In genomic region chr2:176789751-176790150, GRCh38 we compare ENCODE assay signal across 21 cellular contexts.
DNase-seq lines count a peak whose midpoint lies in the region; ATAC-seq and TF ChIP-seq lines count a peak whose summit lies in the region.
"Had no signal": no experiment of that assay in that cellular context is flagged by ENCODE, and none has a peak within 500 bp of the region (broad histone marks: within the 10 kb centered on the region; RNA-seq: fewer than 3 reads in every experiment).

No MANE protein-coding gene starts in this region.

- H3K9me3 Mint-ChIP-seq in activated naive CD4-positive, alpha-beta T cell treated with anti-CD3 and anti-CD28 coated beads, Interleukin-2, amount 10 ng/mL, durations not matched to agents 7 days and 5 days: no peaks in the 10 kb centered on the region
- H3K9me3 Mint-ChIP-seq: GM23338, IgD-negative memory B cell had no signal

- CTCF ChIA-PET in SK-N-SH (lab: Yijun Ruan, JAX): interaction anchor here (1.1 to 1.5 kb wide), 5 partner anchors 22 to 663 kb away, joined by 3 to 7 read pairs (median 4); no protein-coding TSS in a partner anchor
- CTCF ChIA-PET in activated naive CD4-positive, alpha-beta T cell treated with anti-CD3 and anti-CD28 coated beads, Interleukin-2, amount 10 ng/mL, durations not matched to agents 7 days and 5 days (lab: Charles Lee): no interaction called here

- no peak for TF ChIP-seq RAD21 in SK-N-SH (IDR thresholded peaks at IDR 0.05; ENCODE audit: low read length)

- peak; percentile 68 for ATAC-seq in SK-N-SH treated with all-trans-retinoic acid at 6 μM for 48 hours
- no peak for ATAC-seq in HG02678 (IDR thresholded peaks at IDR 0.05; ENCODE audit: unreplicated experiment)
- no peak for ATAC-seq in HG03095 (IDR thresholded peaks at IDR 0.05; ENCODE audit: unreplicated experiment)
- ATAC-seq: A549, GM23338, HepG2 had no signal

- POLR2A ChIA-PET in SK-N-SH (lab: Yijun Ruan, JAX): no interaction called here

- H3K4me3 Mint-ChIP-seq in activated naive CD4-positive, alpha-beta T cell treated with anti-CD3 and anti-CD28 coated beads, Interleukin-2, amount 10 ng/mL, durations not matched to agents 7 days and 5 days: no peak overlapping the region
- H3K4me3 Mint-ChIP-seq: CD4-positive, CD25-positive, alpha-beta regulatory T cell; CD8-positive, alpha-beta memory T cell; GM23338; IgD-negative memory B cell had no signal

- no peak for TF ChIP-seq CTCF in SK-N-SH (IDR thresholded peaks at IDR 0.05)
- TF ChIP-seq CTCF in fibroblast of villous mesenchyme (IDR thresholded peaks at IDR 0.05; ENCODE audit: insufficient read depth, low read depth, low read length): no peak

- H3K9me3 ChIP-seq in SK-N-SH: no peaks in the 10 kb centered on the region
- no peaks in the 10 kb centered on the region for H3K9me3 ChIP-seq in SK-N-MC (ENCODE audit: low read depth, low read length)
- H3K9me3 ChIP-seq: A549, BE2C had no signal

- H3K27me3 ChIP-seq in SK-N-SH (ENCODE audit: insufficient read depth): no peaks in the 10 kb centered on the region
- H3K27me3 ChIP-seq: BE2C had no signal

- H3K27ac ChIP-seq in SK-N-SH (ENCODE audit: low read depth in 2 of 2, low read length in 1 of 2): no peak overlapping the region
- peak overlapping the region; percentile 80 for H3K27ac ChIP-seq in SK-N-MC
- H3K27ac ChIP-seq: 22Rv1, A549 had no signal

- no peaks in the 10 kb centered on the region for H3K36me3 ChIP-seq in SK-N-SH (replicated peaks in 1 of 2; ENCODE audit: control insufficient read depth in 1 of 2, insufficient read depth in 2 of 2, low read length in 1 of 2)
- H3K36me3 ChIP-seq in SK-N-MC (ENCODE audit: insufficient read depth, low read length): no peaks in the 10 kb centered on the region
- H3K36me3 ChIP-seq: BE2C had no signal

- no peak overlapping the region for H3K4me2 ChIP-seq in SK-N-SH
- H3K4me2 ChIP-seq: A549, GM23338 had no signal

- H3K79me2 ChIP-seq in SK-N-SH (ENCODE audit: insufficient read depth): no peaks in the 10 kb centered on the region

- no peak overlapping the region for H2AFZ ChIP-seq in SK-N-SH (ENCODE audit: low read depth)
- H2AFZ ChIP-seq: GM23338 had no signal

- no peaks in the 10 kb centered on the region for H3K36me3 Mint-ChIP-seq in activated naive CD4-positive, alpha-beta T cell treated with anti-CD3 and anti-CD28 coated beads, Interleukin-2, amount 10 ng/mL, durations not matched to agents 7 days and 5 days
- H3K36me3 Mint-ChIP-seq: CD4-positive, CD25-positive, alpha-beta regulatory T cell; IgD-negative memory B cell had no signal

- DNase-seq in SK-N-SH (no peak), SK-N-MC (ENCODE audit: low read depth, low spot score) (no peak), fibroblast of villous mesenchyme (ENCODE audit: low read depth) (peak; percentile 23)
- no peak for DNase-seq in activated naive CD4-positive, alpha-beta T cell treated with anti-CD3 and anti-CD28 coated beads, Interleukin-2, amount 10 ng/mL, durations not matched to agents 7 days and 5 days
- DNase-seq: BE2C; C1 segment of cervical spinal cord; CD4-positive, CD25-positive, alpha-beta regulatory T cell; CD8-positive, alpha-beta memory T cell; COR-L47; DMS 273 treated with DMSO at 0.1 percent for 48 hours; DMS53; DND-41; HCEC 1CT had no signal

- no peak overlapping the region for H3K27ac Mint-ChIP-seq in activated naive CD4-positive, alpha-beta T cell treated with anti-CD3 and anti-CD28 coated beads, Interleukin-2, amount 10 ng/mL, durations not matched to agents 7 days and 5 days
- H3K27ac Mint-ChIP-seq: CD4-positive, CD25-positive, alpha-beta regulatory T cell; CD8-positive, alpha-beta memory T cell; GM23338; IgD-negative memory B cell had no signal

- no peaks in the 10 kb centered on the region for H3K9me2 ChIP-seq in SK-N-SH

- H3K4me3 ChIP-seq in SK-N-SH (ENCODE audit: low read depth in 2 of 2, low read length in 1 of 2) (no peak overlapping the region), SK-N-MC (peak overlapping the region; percentile 16; the same call in 1 of the 2 replicates), fibroblast of villous mesenchyme (ENCODE audit: low read depth, low read length) (no peak overlapping the region)
- H3K4me3 ChIP-seq: A549, GM23338 had no signal

- WGBS in SK-N-SH (ENCODE audit: low lambda C conversion rate): 7% methylated on average over 1 of the region's 1 CpG

- peaks cover 20% of the 10 kb centered on the region for H3K27me3 Mint-ChIP-seq in activated naive CD4-positive, alpha-beta T cell treated with anti-CD3 and anti-CD28 coated beads, Interleukin-2, amount 10 ng/mL, durations not matched to agents 7 days and 5 days

- no peaks in the 10 kb centered on the region for H4K20me1 ChIP-seq in SK-N-SH (ENCODE audit: insufficient read depth)

- H3K4me1 Mint-ChIP-seq in activated naive CD4-positive, alpha-beta T cell treated with anti-CD3 and anti-CD28 coated beads, Interleukin-2, amount 10 ng/mL, durations not matched to agents 7 days and 5 days: no peaks in the 10 kb centered on the region
- H3K4me1 Mint-ChIP-seq: CD4-positive, CD25-positive, alpha-beta regulatory T cell; CD8-positive, alpha-beta memory T cell; IgD-negative memory B cell had no signal

- H3K4me1 ChIP-seq in SK-N-SH (ENCODE audit: control insufficient read depth in 1 of 2, insufficient read depth in 2 of 2, low read depth in 1 of 2, low read length in 1 of 2): no peaks in the 10 kb centered on the region; a peak in 2 of 4 replicates
- H3K4me1 ChIP-seq: A549, BE2C had no signal

- H3K9ac ChIP-seq in SK-N-SH: no peak overlapping the region
- no peak overlapping the region for H3K9ac ChIP-seq in SK-N-MC (ENCODE audit: insufficient read length)

- TF ChIP-seq EP300 in SK-N-SH (IDR thresholded peaks at IDR 0.05; ENCODE audit: borderline replicate concordance in 1 of 2, low read depth in 1 of 2, low read length in 1 of 2): no peak

- H3F3A ChIP-seq in SK-N-SH (replicated peaks; ENCODE audit: insufficient read depth): peaks cover 6% of the 10 kb centered on the region

TF ChIP-seq in SK-N-SH treated with all-trans-retinoic acid at 6 μM for 48 hours, 23 proteins besides CTCF, POLR2A, EP300 and RAD21:
- TF ChIP-seq CREB5 (CRISPR knock-in tag; IDR thresholded peaks at IDR 0.05; ENCODE audit: low read depth) (no peak), RARB (CRISPR knock-in tag; IDR thresholded peaks at IDR 0.05) (no peak), BACH2 (CRISPR knock-in tag; IDR thresholded peaks at IDR 0.05; ENCODE audit: borderline replicate concordance) (no peak), PPARA (CRISPR knock-in tag; IDR thresholded peaks at IDR 0.05; ENCODE audit: borderline replicate concordance) (no peak), ESRRG (CRISPR knock-in tag; IDR thresholded peaks at IDR 0.05) (no peak), CSRNP3 (CRISPR knock-in tag; IDR thresholded peaks at IDR 0.05) (no peak)

TF ChIP-seq in SK-N-SH, 30 proteins besides CTCF, POLR2A, EP300 and RAD21:
- no peak for TF ChIP-seq USF1 (IDR thresholded peaks at IDR 0.05; ENCODE audit: borderline replicate concordance, low read depth)
- TF ChIP-seq NRF1 (IDR thresholded peaks at IDR 0.05; ENCODE audit: low read depth, low read length): no peak
- no peak for TF ChIP-seq ZBTB33 (IDR thresholded peaks at IDR 0.05; ENCODE audit: borderline replicate concordance, low read depth)
- no peak for TF ChIP-seq EZH2phosphoT487 (IDR thresholded peaks at IDR 0.05; ENCODE audit: borderline replicate concordance, low read depth)
- no peak for TF ChIP-seq CHD2 (IDR thresholded peaks at IDR 0.05; ENCODE audit: low read length, partially characterized antibody)
- TF ChIP-seq MXI1 (IDR thresholded peaks at IDR 0.05; ENCODE audit: low read depth, low read length): no peak
- TF ChIP-seq TAF1 (IDR thresholded peaks at IDR 0.05; ENCODE audit: borderline replicate concordance, low read depth, low read length): no peak
- TF ChIP-seq GATA2 (CRISPR knock-in tag; IDR thresholded peaks at IDR 0.05): no peak
